ENCODE assay signal across 20 cellular contexts in genomic region chr10:8159628-8160165, GRCh38.
DNase-seq lines count a peak whose midpoint lies in the region; ATAC-seq and TF ChIP-seq lines count a peak whose summit lies in the region.
"Had no signal": no experiment of that assay in that cellular context is flagged by ENCODE, and none has a peak within 500 bp of the region (broad histone marks: within the 10 kb centered on the region; RNA-seq: fewer than 3 reads in every experiment).

No MANE protein-coding gene starts in this region.

- no peak for TF ChIP-seq EP300 in SK-N-SH (IDR thresholded peaks at IDR 0.05; ENCODE audit: borderline replicate concordance in 1 of 2, low read depth in 1 of 2, low read length in 1 of 2)

- peaks cover 1% of the 10 kb centered on the region; the same call in 2 of the 3 replicates for H3K9me3 Mint-ChIP-seq in GM23338

- intact Hi-C loops in A673 (cut with micrococcal nuclease; ENCODE audit: unreplicated experiment): no loop called here
- intact Hi-C loops in left lung (cut with DNase I): no loop called here
- intact Hi-C loops in prostate gland (cut with DNase I): no loop called here

- H3K4me3 ChIP-seq in A673 (ENCODE audit: low read depth, low read length, poor library complexity, severe bottlenecking) (no peak overlapping the region), SK-N-SH (ENCODE audit: low read depth in 2 of 2, low read length in 1 of 2) (no peak overlapping the region), left lung (no peak overlapping the region), prostate gland (no peak overlapping the region), GM23338 (no peak overlapping the region)
- H3K4me3 ChIP-seq: HAP-1, testis had no signal

- no peak for TF ChIP-seq POLR2A in prostate gland (IDR thresholded peaks at IDR 0.05)

- H3K27ac ChIP-seq in A673 (ENCODE audit: low read depth, low read length, poor library complexity, severe bottlenecking) (no peak overlapping the region), SK-N-SH (ENCODE audit: low read depth in 2 of 2, low read length in 1 of 2) (no peak overlapping the region; a peak in 1 of 4 replicates), left lung (no peak overlapping the region), prostate gland (no peak overlapping the region), GM23338 (ENCODE audit: low read depth) (no peak overlapping the region)
- H3K27ac ChIP-seq: neutrophil, testis had no signal

- no peaks in the 10 kb centered on the region for H4K20me1 ChIP-seq in SK-N-SH (ENCODE audit: insufficient read depth)
- H4K20me1 ChIP-seq in GM23338 (replicated peaks; ENCODE audit: insufficient read depth): no peaks in the 10 kb centered on the region

- no peaks in the 10 kb centered on the region for H3K27me3 ChIP-seq in A673 (replicated peaks; ENCODE audit: insufficient read depth, low read depth, low read length, poor library complexity)
- H3K27me3 ChIP-seq in SK-N-SH (ENCODE audit: insufficient read depth): no peaks in the 10 kb centered on the region
- peaks cover 0 to 11% of the 10 kb centered on the region in 2 donors for H3K27me3 ChIP-seq in left lung
- H3K27me3 ChIP-seq in prostate gland (replicated peaks; ENCODE audit: insufficient read depth): no peaks in the 10 kb centered on the region
- no peaks in the 10 kb centered on the region for H3K27me3 ChIP-seq in GM23338 (ENCODE audit: insufficient read depth)
- H3K27me3 ChIP-seq: BE2C, testis had no signal

- H3K4me2 ChIP-seq in SK-N-SH (no peak overlapping the region; the same call in 1 of the 2 replicates), GM23338 (no peak overlapping the region)

- H3K36me3 Mint-ChIP-seq in GM23338 (ENCODE audit: low read depth): no peaks in the 10 kb centered on the region

- no peak for TF ChIP-seq RAD21 in SK-N-SH (IDR thresholded peaks at IDR 0.05; ENCODE audit: low read length)

- no peaks in the 10 kb centered on the region for H3K79me2 ChIP-seq in SK-N-SH (ENCODE audit: insufficient read depth)
- H3K79me2 ChIP-seq in GM23338 (replicated peaks; ENCODE audit: insufficient read depth): no peaks in the 10 kb centered on the region

- H3K36me3 ChIP-seq in A673 (ENCODE audit: insufficient read depth, low read length, poor library complexity, severe bottlenecking) (no peaks in the 10 kb centered on the region), SK-N-SH (replicated peaks in 1 of 2; ENCODE audit: control insufficient read depth in 1 of 2, insufficient read depth in 2 of 2, low read length in 1 of 2) (no peaks in the 10 kb centered on the region), left lung (no peaks in the 10 kb centered on the region), prostate gland (no peaks in the 10 kb centered on the region), GM23338 (ENCODE audit: insufficient read depth) (no peaks in the 10 kb centered on the region)
- H3K36me3 ChIP-seq: BE2C, HAP-1, neutrophil had no signal

- CTCF ChIA-PET in A673 (lab: Charles Lee): interaction anchor here (0.6 kb wide), 1 partner anchor 287 kb away, joined by 4 read pairs; no protein-coding TSS in a partner anchor
- CTCF ChIA-PET in SK-N-SH (lab: Yijun Ruan, JAX): no interaction called here

- no peak overlapping the region for H3K9ac ChIP-seq in SK-N-SH

- peaks cover 7% of the 10 kb centered on the region for H3F3A ChIP-seq in SK-N-SH (replicated peaks; ENCODE audit: insufficient read depth)
- no peaks in the 10 kb centered on the region for H3F3A ChIP-seq in GM23338 (replicated peaks; ENCODE audit: low read depth)

- no peak overlapping the region for H3K27ac Mint-ChIP-seq in GM23338
- H3K27ac Mint-ChIP-seq: endodermal cell had no signal

- DNase-seq in A673 (ENCODE audit: low spot score) (peak; percentile 44), SK-N-SH (no peak), left lung (no peak), prostate gland (ENCODE audit: low spot score) (no peak), GM23338 (ENCODE audit: low spot score) (no peak)
- DNase-seq: BE2C; endodermal cell; hypothalamus; kidney glomerular epithelial cell; MM.1S; NCI-H2029 treated with DMSO at 0.1 percent for 48 hours; NCI-H526 treated with DMSO at 0.1 percent for 48 hours; stimulated activated CD4-positive, alpha-beta T cell treated with anti-CD3 and anti-CD28 coated beads, Interleukin-2, amount 100 ng/mL, for 24 hours; testis had no signal

- WGBS in SK-N-SH (ENCODE audit: low lambda C conversion rate): 93% methylated on average over 3 of the region's 3 CpGs
- 90% methylated on average over 3 of the region's 3 CpGs for WGBS in prostate gland

- no peaks in the 10 kb centered on the region for H3K9me2 ChIP-seq in SK-N-SH
- no peaks in the 10 kb centered on the region for H3K9me2 ChIP-seq in GM23338 (ENCODE audit: insufficient read depth)

- H3K27me3 Mint-ChIP-seq in GM23338 (ENCODE audit: insufficient read depth, low read depth, poor library complexity): peaks cover 5% of the 10 kb centered on the region

- no peaks in the 10 kb centered on the region for H3K4me1 ChIP-seq in A673 (ENCODE audit: insufficient read depth, low read length, poor library complexity, severe bottlenecking)
- H3K4me1 ChIP-seq in SK-N-SH (ENCODE audit: control insufficient read depth in 1 of 2, insufficient read depth in 2 of 2, low read depth in 1 of 2, low read length in 1 of 2): peaks cover 7% of the 10 kb centered on the region in 2 experiments; a peak in 3 of 4 replicates
- no peaks in the 10 kb centered on the region for H3K4me1 ChIP-seq in left lung
- no peaks in the 10 kb centered on the region for H3K4me1 ChIP-seq in prostate gland (replicated peaks)
- H3K4me1 ChIP-seq in GM23338 (ENCODE audit: insufficient read depth): no peaks in the 10 kb centered on the region
- H3K4me1 ChIP-seq: BE2C, HAP-1, testis had no signal

- BruUV-seq in A673 (replicated peaks; lab: Mats Ljungman, UMichigan): no TSS peak

- H3K4me1 Mint-ChIP-seq in GM23338: peaks cover 5% of the 10 kb centered on the region; the same call in 1 of the 3 replicates
- H3K4me1 Mint-ChIP-seq: endodermal cell had no signal

- no peak overlapping the region for H3K4me3 Mint-ChIP-seq in GM23338
- H3K4me3 Mint-ChIP-seq: endodermal cell had no signal

- ATAC-seq in GM18868 (IDR thresholded peaks at IDR 0.05; ENCODE audit: unreplicated experiment): peak; percentile 57
- ATAC-seq in left lung: peak; percentile 91
- no peak for ATAC-seq in HG03097 (IDR thresholded peaks at IDR 0.05; ENCODE audit: low FRiP score, unreplicated experiment)
- ATAC-seq in GM23338: no peak
- ATAC-seq: Panc1, sciatic nerve had no signal

- H3K9me3 ChIP-seq in A673 (ENCODE audit: low read depth, low read length, poor library complexity, severe bottlenecking) (no peaks in the 10 kb centered on the region), SK-N-SH (no peaks in the 10 kb centered on the region), left lung (peaks cover 0 to 4% of the 10 kb centered on the region in 2 donors), prostate gland (no peaks in the 10 kb centered on the region)
- H3K9me3 ChIP-seq: BE2C, HAP-1, neutrophil, testis had no signal

- H2AFZ ChIP-seq in SK-N-SH (ENCODE audit: low read depth) (0 out of 2 replicates have a peak overlapping the region, but pooled peaks have one; percentile 60), GM23338 (no peak overlapping the region)

- no peak for TF ChIP-seq CTCF in A673 (conservative IDR thresholded peaks at IDR 0.05; ENCODE audit: low read depth, low read length)
- no peak for TF ChIP-seq CTCF in SK-N-SH (IDR thresholded peaks at IDR 0.05)
- no peak for TF ChIP-seq CTCF in left lung (IDR thresholded peaks at IDR 0.05)
- TF ChIP-seq CTCF in prostate gland (IDR thresholded peaks at IDR 0.05): no peak
- no peak for TF ChIP-seq CTCF in GM23338 (conservative IDR thresholded peaks at IDR 0.05; ENCODE audit: low read depth in 2 of 2)

- POLR2A ChIA-PET in A673 (lab: Charles Lee; ENCODE audit: low non-redundant PET): no interaction called here
- POLR2A ChIA-PET in SK-N-SH (lab: Yijun Ruan, JAX): no interaction called here

TF ChIP-seq in SK-N-SH, 30 proteins besides CTCF, POLR2A, EP300 and RAD21 (continues in another document):
- TF ChIP-seq RXRA (IDR thresholded peaks at IDR 0.05; ENCODE audit: borderline replicate concordance, low read depth) (no peak), ZBTB33 (IDR thresholded peaks at IDR 0.05; ENCODE audit: borderline replicate concordance, low read depth) (no peak), TAF1 (IDR thresholded peaks at IDR 0.05; ENCODE audit: borderline replicate concordance, low read depth, low read length) (no peak), TEAD4 (IDR thresholded peaks at IDR 0.05; ENCODE audit: borderline replicate concordance, insufficient read depth) (no peak)

TF ChIP-seq in GM23338, 12 proteins besides CTCF, POLR2A, EP300 and RAD21 (continues in another document):
- TF ChIP-seq JUNB (IDR thresholded peaks at IDR 0.05; ENCODE audit: unreplicated experiment) (no peak), EZH2 (IDR thresholded peaks at IDR 0.05; ENCODE audit: low read depth, unreplicated experiment) (no peak), NANOG (IDR thresholded peaks at IDR 0.05; ENCODE audit: borderline replicate concordance) (no peak), ETS1 (IDR thresholded peaks at IDR 0.05) (no peak), CREB1 (CRISPR knock-in tag; IDR thresholded peaks at IDR 0.05; ENCODE audit: low read depth) (no peak)

Comparison
In these comparisons a context has a peak if more than half of its experiments do, and no peak if none do; other contexts are left out.
1. ATAC-seq: peak in GM18868 (single experiment) and left lung (single experiment); none in HG03097 (single experiment) and GM23338 (single experiment).